15 cellular contexts compared by ENCODE assay signal in the genomic region with DNA sequence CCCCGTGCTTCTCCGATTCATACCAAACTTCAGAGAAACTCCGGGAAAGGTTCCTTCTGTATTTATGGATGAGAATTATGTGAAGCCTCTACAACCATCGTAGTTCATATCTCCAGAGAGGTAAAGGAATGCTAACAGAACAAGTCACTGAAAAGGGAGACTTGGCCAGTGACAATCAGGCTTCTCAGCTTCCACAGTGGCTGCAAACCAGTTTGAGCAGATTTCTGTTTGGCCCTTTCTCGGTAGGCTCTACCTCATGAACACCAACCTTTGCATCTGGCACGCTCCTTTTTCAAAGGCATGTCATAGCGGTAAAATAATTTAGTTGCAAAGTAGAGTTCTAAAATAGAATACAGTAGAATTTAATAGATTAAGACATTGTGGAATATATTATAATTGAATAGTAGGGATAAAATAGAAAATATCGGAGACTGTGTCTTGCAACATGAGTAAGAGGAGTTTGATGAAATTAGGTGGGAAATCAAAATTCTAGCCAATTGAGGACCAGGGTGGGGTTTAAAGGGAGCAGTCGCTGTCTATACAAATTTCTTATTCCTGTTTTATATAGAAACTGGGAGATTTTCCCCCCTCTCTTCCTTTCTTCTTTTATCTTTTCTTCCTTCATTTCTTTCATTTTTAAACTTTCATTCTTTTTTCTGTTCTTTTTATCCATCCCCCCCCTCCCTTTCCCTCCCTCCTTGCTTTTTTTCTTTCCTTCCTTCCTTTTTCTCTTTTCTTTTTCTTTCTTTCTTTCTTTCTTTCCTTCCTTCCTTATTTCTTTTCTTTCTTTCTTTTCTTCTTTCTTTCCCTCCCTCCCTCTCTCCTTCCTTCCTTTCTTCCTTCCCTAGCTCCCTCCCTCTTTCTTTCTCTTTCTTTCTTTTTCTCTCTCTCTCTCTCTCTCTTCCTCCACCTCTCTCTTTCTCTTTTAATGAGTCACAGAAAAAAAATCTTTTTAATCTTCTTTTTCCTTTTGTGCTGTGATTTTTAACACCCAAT.
DNase-seq lines count a peak whose midpoint lies in the region; ATAC-seq and TF ChIP-seq lines count a peak whose summit lies in the region.
"Had no signal": no experiment of that assay in that cellular context is flagged by ENCODE, and none has a peak within 500 bp of the region (broad histone marks: within the 10 kb centered on the region; RNA-seq: fewer than 3 reads in every experiment).

No MANE protein-coding gene starts in this region.

- H3K27me3 Mint-ChIP-seq in activated naive CD4-positive, alpha-beta T cell treated with anti-CD3 and anti-CD28 coated beads, Interleukin-2, amount 50 U/mL, for 24 hours: no peaks in the 10 kb centered on the region
- no peaks in the 10 kb centered on the region for H3K27me3 Mint-ChIP-seq in activated naive CD8-positive, alpha-beta T cell treated with anti-CD3 and anti-CD28 coated beads for 36 hours

- H3K9me3 ChIP-seq in mesenchymal stem cell (ENCODE audit: control insufficient read depth, low read length): no peaks in the 10 kb centered on the region
- peaks cover 0 to 2% of the 10 kb centered on the region in 2 donors for H3K9me3 ChIP-seq in transverse colon
- H3K9me3 ChIP-seq: gastrocnemius medialis, pancreas had no signal

- H3K27me3 ChIP-seq in mesenchymal stem cell (ENCODE audit: control insufficient read depth in 1 of 2, insufficient read depth in 1 of 2, low read length in 2 of 2) (no peaks in the 10 kb centered on the region), transverse colon (no peaks in the 10 kb centered on the region)
- H3K27me3 ChIP-seq: cardiac muscle cell, gastrocnemius medialis, pancreas had no signal

- no peak overlapping the region for H2AK5ac ChIP-seq in mesenchymal stem cell (ENCODE audit: low read length, severe bottlenecking)

- no peak overlapping the region for H2BK12ac ChIP-seq in mesenchymal stem cell (ENCODE audit: low read length in 2 of 2)

- H3K9me3 Mint-ChIP-seq in activated naive CD4-positive, alpha-beta T cell treated with anti-CD3 and anti-CD28 coated beads, Interleukin-2, amount 50 U/mL, for 24 hours: no peaks in the 10 kb centered on the region
- peaks cover 1% of the 10 kb centered on the region for H3K9me3 Mint-ChIP-seq in activated naive CD8-positive, alpha-beta T cell treated with anti-CD3 and anti-CD28 coated beads for 36 hours

- H3K23ac ChIP-seq in mesenchymal stem cell (ENCODE audit: low read length in 2 of 2): no peak overlapping the region

- H4K91ac ChIP-seq in mesenchymal stem cell (ENCODE audit: low read length): no peak overlapping the region

- no peak overlapping the region for H2AFZ ChIP-seq in mesenchymal stem cell (ENCODE audit: low read depth, low read length)

- no peak overlapping the region for H2BK120ac ChIP-seq in mesenchymal stem cell (ENCODE audit: low read depth, low read length)

- no peak for DNase-seq in activated naive CD4-positive, alpha-beta T cell treated with Interleukin-2 at 50 U/mL for 16 hours
- no peak for DNase-seq in activated naive CD8-positive, alpha-beta T cell treated with anti-CD3 and anti-CD28 coated beads for 36 hours
- DNase-seq in mesenchymal stem cell (no peak), transverse colon (no peak), epidermal melanocyte (ENCODE audit: insufficient read length, low spot score) (no peak)
- no peak for DNase-seq in stimulated activated CD4-positive, alpha-beta T cell treated with anti-CD3 and anti-CD28 coated beads, Interleukin-4, amount 100 ng/mL, for 4 hours
- DNase-seq: gastrocnemius medialis; left cardiac atrium; NCI-H1092; NCI-H69; pancreas; stimulated activated CD4-positive, alpha-beta T cell treated with anti-CD3 and anti-CD28 coated beads, Interleukin-2, amount 100 ng/mL, for 48 hours had no signal

- no peak overlapping the region for H3K4me3 ChIP-seq in mesenchymal stem cell (ENCODE audit: insufficient read depth in 1 of 2, low read depth in 1 of 2, low read length in 2 of 2)
- H3K4me3 ChIP-seq in transverse colon: no peak overlapping the region
- H3K4me3 ChIP-seq: cardiac muscle cell, gastrocnemius medialis, pancreas had no signal

- intact Hi-C loops in transverse colon (cut with DNase I; ENCODE audit: low total_unique reads): no loop called here

- peak overlapping the region; percentile 44 for H3K27ac Mint-ChIP-seq in activated naive CD4-positive, alpha-beta T cell treated with anti-CD3 and anti-CD28 coated beads, Interleukin-2, amount 50 U/mL, for 24 hours
- peak overlapping the region; percentile 69 for H3K27ac Mint-ChIP-seq in activated naive CD8-positive, alpha-beta T cell treated with anti-CD3 and anti-CD28 coated beads for 36 hours

- H3K27ac ChIP-seq in mesenchymal stem cell (ENCODE audit: low read length, poor library complexity, severe bottlenecking) (no peak overlapping the region), transverse colon (peak overlapping the region; percentile 44 to 64 (median 58))
- H3K27ac ChIP-seq: cardiac muscle cell, gastrocnemius medialis, pancreas had no signal

- ATAC-seq in HG02981 (IDR thresholded peaks at IDR 0.05; ENCODE audit: unreplicated experiment): no peak
- ATAC-seq: gastrocnemius medialis had no signal

- TF ChIP-seq EP300 in transverse colon (IDR thresholded peaks at IDR 0.05; ENCODE audit: low read depth): no peak

- H3K79me1 ChIP-seq in mesenchymal stem cell (replicated peaks; ENCODE audit: low read length, poor library complexity, severe bottlenecking): no peaks in the 10 kb centered on the region

- no peak overlapping the region for H2BK15ac ChIP-seq in mesenchymal stem cell (ENCODE audit: low read depth, poor library complexity, severe bottlenecking)

- in situ Hi-C loops in transverse colon (cut with MboI; ENCODE audit: low pct_ligation_motif_present in 1 of 4, low pct_unique_long_range_greater_than_20kb in 1 of 4, low sequenced_read_pairs in 3 of 4): no loop called here

- peak overlapping the region; percentile 33 for H3K9ac ChIP-seq in mesenchymal stem cell (ENCODE audit: low read length)

- no peak overlapping the region for H3K18ac ChIP-seq in mesenchymal stem cell (ENCODE audit: low read depth in 1 of 2, low read length in 2 of 2)

- H4K8ac ChIP-seq in mesenchymal stem cell (ENCODE audit: low read length): no peak overlapping the region

- no peak overlapping the region for H3K4ac ChIP-seq in mesenchymal stem cell (ENCODE audit: low read depth in 1 of 2, low read length in 2 of 2)

- TF ChIP-seq CTCF in transverse colon (IDR thresholded peaks at IDR 0.05): no peak

- H3K4me1 Mint-ChIP-seq in activated naive CD4-positive, alpha-beta T cell treated with anti-CD3 and anti-CD28 coated beads, Interleukin-2, amount 50 U/mL, for 24 hours: peaks cover 71% of the 10 kb centered on the region
- H3K4me1 Mint-ChIP-seq in activated naive CD8-positive, alpha-beta T cell treated with anti-CD3 and anti-CD28 coated beads for 36 hours: peaks cover 51% of the 10 kb centered on the region

- no peak overlapping the region for H3K4me3 Mint-ChIP-seq in activated naive CD4-positive, alpha-beta T cell treated with anti-CD3 and anti-CD28 coated beads, Interleukin-2, amount 50 U/mL, for 24 hours
- peak overlapping the region; percentile 41 for H3K4me3 Mint-ChIP-seq in activated naive CD8-positive, alpha-beta T cell treated with anti-CD3 and anti-CD28 coated beads for 36 hours

- H3K36me3 ChIP-seq in mesenchymal stem cell (ENCODE audit: control insufficient read depth in 1 of 2, insufficient read depth in 2 of 2, low read depth in 1 of 2, low read length in 2 of 2): no peaks in the 10 kb centered on the region
- no peaks in the 10 kb centered on the region for H3K36me3 ChIP-seq in transverse colon
- H3K36me3 ChIP-seq: cardiac muscle cell, gastrocnemius medialis, pancreas had no signal

- TF ChIP-seq POLR2A in transverse colon (IDR thresholded peaks at IDR 0.05): no peak

- H3K14ac ChIP-seq in mesenchymal stem cell (ENCODE audit: low read length in 2 of 2): no peak overlapping the region

- H3K4me1 ChIP-seq in mesenchymal stem cell (ENCODE audit: control insufficient read depth, insufficient read depth, low read depth, low read length) (peaks cover 4% of the 10 kb centered on the region), transverse colon (peaks cover 0 to 9% (median 2%) of the 10 kb centered on the region in 4 donors)
- H3K4me1 ChIP-seq: gastrocnemius medialis, pancreas had no signal

- no peak overlapping the region for H2BK5ac ChIP-seq in mesenchymal stem cell (ENCODE audit: low read depth, low read length, poor library complexity, severe bottlenecking)

- 76% methylated on average over 4 of the region's 9 CpGs for WGBS in mesenchymal stem cell
- WGBS in transverse colon (ENCODE audit: low coverage in 1 of 2), 2 donors: 58 to 70% methylated on average over 5 to 9 of the region's 9 CpGs

- H3K36me3 Mint-ChIP-seq in activated naive CD4-positive, alpha-beta T cell treated with anti-CD3 and anti-CD28 coated beads, Interleukin-2, amount 50 U/mL, for 24 hours: no peaks in the 10 kb centered on the region
- no peaks in the 10 kb centered on the region for H3K36me3 Mint-ChIP-seq in activated naive CD8-positive, alpha-beta T cell treated with anti-CD3 and anti-CD28 coated beads for 36 hours

- no peak overlapping the region for H3K4me2 ChIP-seq in mesenchymal stem cell (ENCODE audit: low read length, poor library complexity, severe bottlenecking)
